In genomic region chr15:77384589-77385359, GRCh38 we compare ENCODE assay signal across 18 cellular contexts. TPM values are rescaled to one million over a fixed set of nuclear protein-coding genes. Genes with fewer than 3 reads are reported as not detected.
DNase-seq lines count a peak whose midpoint lies in the region; ATAC-seq, FAIRE-seq and TF ChIP-seq lines count a peak whose summit lies in the region.
"Had no signal": no experiment of that assay in that cellular context is flagged by ENCODE, and none has a peak within 500 bp of the region (broad histone marks: within the 10 kb centered on the region; RNA-seq: fewer than 3 reads in every experiment).

No MANE protein-coding gene starts in this region.

- no peaks in the 10 kb centered on the region for H3K27me3 ChIP-seq in K562 (ENCODE audit: control insufficient read depth in 2 of 2, insufficient read depth in 2 of 2, low read length in 2 of 2)
- no peaks in the 10 kb centered on the region for H3K27me3 ChIP-seq in neutrophil

- H3K4me3 ChIP-seq in HEK293 (ENCODE audit: low read depth, low read length) (no peak overlapping the region), K562 (no peak overlapping the region), neutrophil (ENCODE audit: low read depth in 1 of 2, low read length in 1 of 2) (no peak overlapping the region)

- no peaks in the 10 kb centered on the region for H3K9me3 Mint-ChIP-seq in activated CD4-positive, alpha-beta memory T cell treated with anti-CD3 and anti-CD28 coated beads, Interleukin-2, amount 10 ng/mL, durations not matched to agents 7 days and 5 days
- H3K9me3 Mint-ChIP-seq in activated CD4-positive, alpha-beta memory T cell treated with anti-CD3 and anti-CD28 coated beads for 36 hours, result no peaks in the 10 kb centered on the region
- H3K9me3 Mint-ChIP-seq: CD4-positive, alpha-beta T cell; H9 had no signal

- no TSS peak for BruUV-seq in K562 (replicated peaks; lab: Mats Ljungman, UMichigan)

- no peaks in the 10 kb centered on the region; the same call in 1 of the 2 replicates for H4K20me1 ChIP-seq in K562 (replicated peaks; ENCODE audit: control insufficient read depth, insufficient read depth, low read length)

- H3K4me3 Mint-ChIP-seq in activated CD4-positive, alpha-beta memory T cell treated with anti-CD3 and anti-CD28 coated beads, Interleukin-2, amount 10 ng/mL, durations not matched to agents 7 days and 5 days, result no peak overlapping the region
- no peak overlapping the region for H3K4me3 Mint-ChIP-seq in activated CD4-positive, alpha-beta memory T cell treated with anti-CD3 and anti-CD28 coated beads for 36 hours
- H3K4me3 Mint-ChIP-seq: CD4-positive, alpha-beta T cell; H9 had no signal

- ATAC-seq in K562 (no peak), GM18858 (IDR thresholded peaks at IDR 0.05; ENCODE audit: unreplicated experiment) (no peak)

- H2AFZ ChIP-seq in K562 (ENCODE audit: low read depth, low read length), result no peak overlapping the region

- no peak overlapping the region for H3K4me2 ChIP-seq in K562 (ENCODE audit: insufficient read depth, low read length)

- no peaks in the 10 kb centered on the region for H3K9me1 ChIP-seq in K562 (ENCODE audit: control insufficient read depth, insufficient read depth, low read length)

- no peak for TF ChIP-seq EP300 in K562 (IDR thresholded peaks at IDR 0.05; ENCODE audit: low read length)

- intact Hi-C loops in activated CD4-positive, alpha-beta memory T cell treated with anti-CD3 and anti-CD28 coated beads for 36 hours (cut with micrococcal nuclease), result no loop called here
- intact Hi-C loops in K562 (cut with micrococcal nuclease), result no loop called here

- peaks cover 55% of the 10 kb centered on the region for H3K79me2 ChIP-seq in K562 (ENCODE audit: control insufficient read depth, insufficient read depth, low read length)

- no peak for TF ChIP-seq POLR2A in K562 (conservative IDR thresholded peaks at IDR 0.05)

- in situ Hi-C loops in K562 (cut with MboI), result no loop called here

- no peak overlapping the region for H3K27ac ChIP-seq in HEK293 (ENCODE audit: extremely low read depth, low read depth, low read length)
- H3K27ac ChIP-seq in K562 (ENCODE audit: extremely low read depth, low read depth, low read length), result no peak overlapping the region
- peak overlapping the region; percentile 37 for H3K27ac ChIP-seq in neutrophil

- H3K4me1 Mint-ChIP-seq in activated CD4-positive, alpha-beta memory T cell treated with anti-CD3 and anti-CD28 coated beads, Interleukin-2, amount 10 ng/mL, durations not matched to agents 7 days and 5 days, result peaks cover 20% of the 10 kb centered on the region
- H3K4me1 Mint-ChIP-seq in activated CD4-positive, alpha-beta memory T cell treated with anti-CD3 and anti-CD28 coated beads for 36 hours (ENCODE audit: low read depth), result peaks cover 7% of the 10 kb centered on the region

- H3K36me3 Mint-ChIP-seq in activated CD4-positive, alpha-beta memory T cell treated with anti-CD3 and anti-CD28 coated beads, Interleukin-2, amount 10 ng/mL, durations not matched to agents 7 days and 5 days (ENCODE audit: low read depth), result peaks cover 2% of the 10 kb centered on the region
- H3K36me3 Mint-ChIP-seq in activated CD4-positive, alpha-beta memory T cell treated with anti-CD3 and anti-CD28 coated beads for 36 hours, result no peaks in the 10 kb centered on the region

- H3K27ac Mint-ChIP-seq in activated CD4-positive, alpha-beta memory T cell treated with anti-CD3 and anti-CD28 coated beads, Interleukin-2, amount 10 ng/mL, durations not matched to agents 7 days and 5 days, result peak overlapping the region; percentile 53
- H3K27ac Mint-ChIP-seq in activated CD4-positive, alpha-beta memory T cell treated with anti-CD3 and anti-CD28 coated beads for 36 hours, result no peak overlapping the region
- H3K27ac Mint-ChIP-seq: CD4-positive, alpha-beta T cell; H9 had no signal

- H3K9ac ChIP-seq in K562 (ENCODE audit: insufficient read depth in 1 of 2, low read depth in 2 of 2, low read length in 2 of 2), result no peak overlapping the region

- no peak for DNase-seq in activated CD4-positive, alpha-beta memory T cell treated with anti-CD3 and anti-CD28 coated beads, Interleukin-2, amount 10 ng/mL, durations not matched to agents 7 days and 5 days
- DNase-seq in activated CD4-positive, alpha-beta memory T cell treated with anti-CD3 and anti-CD28 coated beads for 36 hours, result no peak
- DNase-seq in K562 (ENCODE audit: extremely low read depth in 1 of 4, low spot score in 3 of 4) (no peak), NCI-H345 (lab: John Stamatoyannopoulos, UW) (no peak), SIG-M5 treated with dmso at 0.1 percent for 504 hours (lab: John Stamatoyannopoulos, UW; ENCODE audit: unreplicated experiment) (no peak)
- DNase-seq: Calu3; CD4-positive, alpha-beta T cell; H9; NCI-H1092 treated with DMSO at 0.1 percent for 48 hours; NCI-H146; NCI-H2081; NCI-H510A; NCI-H748 treated with DMSO at 0.1 percent for 48 hours; NK-92 treated with Interleukin-12 subunit alpha and Interleukin-12 subunit beta, amount 100 ng/mL, for 24 hours; SHP77 had no signal

- no peak for TF ChIP-seq RAD21 in K562 (CRISPR knock-in tag; conservative IDR thresholded peaks at IDR 0.05 in 1 of 2, IDR thresholded peaks at IDR 0.05 in 1 of 2)

- no peak for FAIRE-seq in K562 (lab: Jason Lieb, UNC)

- H3K9me3 ChIP-seq in HEK293 (ENCODE audit: control insufficient read depth, insufficient read depth, low read depth, low read length), result no peaks in the 10 kb centered on the region
- H3K9me3 ChIP-seq in K562 (replicated peaks; ENCODE audit: control insufficient read depth, insufficient read depth, low read depth, low read length), result no peaks in the 10 kb centered on the region
- H3K9me3 ChIP-seq in neutrophil, result no peaks in the 10 kb centered on the region

- no peaks in the 10 kb centered on the region for H3K27me3 Mint-ChIP-seq in activated CD4-positive, alpha-beta memory T cell treated with anti-CD3 and anti-CD28 coated beads, Interleukin-2, amount 10 ng/mL, durations not matched to agents 7 days and 5 days
- no peaks in the 10 kb centered on the region for H3K27me3 Mint-ChIP-seq in activated CD4-positive, alpha-beta memory T cell treated with anti-CD3 and anti-CD28 coated beads for 36 hours
- H3K27me3 Mint-ChIP-seq: CD4-positive, alpha-beta T cell had no signal

- POLR2A ChIA-PET in activated CD4-positive, alpha-beta memory T cell treated with anti-CD3 and anti-CD28 coated beads, Interleukin-2, amount 10 ng/mL, durations not matched to agents 7 days and 5 days (lab: Charles Lee), result no interaction called here
- POLR2A ChIA-PET in activated CD4-positive, alpha-beta memory T cell treated with anti-CD3 and anti-CD28 coated beads for 36 hours (lab: Charles Lee), result no interaction called here
- POLR2A ChIA-PET in HEK293 (lab: Yijun Ruan, JAX) (no interaction called here), K562 (lab: Yijun Ruan, JAX) (no interaction called here)

- TF ChIP-seq CTCF in HEK293 (tag by site-specific recombination; IDR thresholded peaks at IDR 0.05), result no peak
- no peak for TF ChIP-seq CTCF in K562 (IDR thresholded peaks at IDR 0.05 in 2 of 3, conservative IDR thresholded peaks at IDR 0.05 in 1 of 3; ENCODE audit: insufficient read depth in 2 of 3, low read depth in 1 of 3, low read length in 3 of 3)
- TF ChIP-seq CTCF in neutrophil (IDR thresholded peaks at IDR 0.05), result no peak

- H3K36me3 ChIP-seq in HEK293 (ENCODE audit: control insufficient read depth in 2 of 2, insufficient read depth in 1 of 2, low read length in 2 of 2) (no peaks in the 10 kb centered on the region; a peak in 1 of 3 replicates), K562 (ENCODE audit: control insufficient read depth, insufficient read depth, low read length) (no peaks in the 10 kb centered on the region), neutrophil (no peaks in the 10 kb centered on the region)

- CTCF ChIA-PET in activated CD4-positive, alpha-beta memory T cell treated with anti-CD3 and anti-CD28 coated beads, Interleukin-2, amount 10 ng/mL, durations not matched to agents 7 days and 5 days (lab: Charles Lee), result no interaction called here
- CTCF ChIA-PET in activated CD4-positive, alpha-beta memory T cell treated with anti-CD3 and anti-CD28 coated beads for 36 hours (lab: Charles Lee), result interaction anchor here (0.6 kb wide), 1 partner anchor 156 kb away, joined by 3 read pairs; no protein-coding TSS in a partner anchor
- CTCF ChIA-PET in HEK293 (lab: Yijun Ruan, JAX) (interaction anchor here (0.6 kb wide), 1 partner anchor 240 kb away, joined by 3 read pairs; no protein-coding TSS in a partner anchor), K562 (lab: Yijun Ruan, JAX; ENCODE audit: low intra/inter-chr PET ratio) (no interaction called here)

- H3K4me1 ChIP-seq in HEK293 (ENCODE audit: control insufficient read depth, insufficient read depth, low read length) (peaks cover 12% of the 10 kb centered on the region), K562 (replicated peaks in 1 of 2; ENCODE audit: control insufficient read depth in 2 of 2, insufficient read depth in 2 of 2, low read length in 2 of 2) (0 out of 5 replicates have a peak, but pooled peaks cover 0 to 3% of the 10 kb centered on the region in 2 experiments), neutrophil (ENCODE audit: control insufficient read depth in 1 of 2, insufficient read depth in 1 of 2, low read depth in 1 of 2, low read length in 1 of 2) (peaks cover 26 to 44% of the 10 kb centered on the region in 2 experiments)

RNA-seq across cellular contexts. Expression of gene PEAK1, which starts 35.1 kb away (rescaled TPM):
- 10 to 100 TPM; 20.8 to 23.6 TPM for total RNA-seq in activated CD4-positive, alpha-beta memory T cell treated with anti-CD3 and anti-CD28 coated beads, Interleukin-2, amount 10 ng/mL, durations not matched to agents 7 days and 5 days
- total RNA-seq in activated CD4-positive, alpha-beta memory T cell treated with anti-CD3 and anti-CD28 coated beads for 36 hours, result 10 to 100 TPM; 15.6 to 18.3 TPM
- total RNA-seq in K562 (2011; cell fraction: chromatin; rRNA removed; ENCODE audit: low replicate concordance), result 20.6 and 63.9 TPM in 2 replicates
- total RNA-seq in K562 (2011; cell fraction: nucleolus; rRNA removed), result 14.5 and 18.3 TPM in 2 replicates
- 21.4 and 26.1 TPM in 2 replicates for total RNA-seq in K562 (2011; cell fraction: nucleoplasm; rRNA removed)
- total RNA-seq in K562 (2014; rRNA removed) (10.8 and 11.8 TPM in 2 replicates), K562 (2014; rRNA removed; fragmentation: Illumina TruSeq; extraction: Trizol) (15.9 and 16.7 TPM in 2 replicates), K562 (2015; rRNA removed; fragmentation: Illumina TruSeq; extraction: Trizol) (12.9 and 16.3 TPM in 2 replicates), K562 (2021) (21.6 and 22.4 TPM in 2 replicates)
- polyA plus RNA-seq in K562 (2011; rRNA removed) (10.7 and 13.3 TPM in 2 replicates), K562 (2014; fragmentation: Illumina TruSeq; extraction: Trizol) (12.4 and 14.9 TPM in 2 replicates), K562 (2014; fragmentation: Nextera tagmentation; extraction: Ambion mirVana) (1 to 10 TPM in 1 of 2 experiments, under 1 TPM in 1; 0.99 to 1.4 TPM), K562 (2014; rRNA removed) (6.9 and 9.2 TPM in 2 replicates)
- polyA plus RNA-seq in K562 (2011; cell fraction: cytosol; rRNA removed), result 5.1 and 7.8 TPM in 2 replicates
- polyA plus RNA-seq in K562 (2011; cell fraction: nucleus; rRNA removed), result 16.4 and 24.9 TPM in 2 replicates
- 9.7 and 10.6 TPM in 2 replicates for polyA plus RNA-seq in K562 (2012)
- polyA minus RNA-seq in K562 (2011; rRNA and poly(A)+ RNA removed), result 23.6 and 26.8 TPM in 2 replicates
- polyA minus RNA-seq in K562 (2011; cell fraction: cytosol; rRNA and poly(A)+ RNA removed), result 15.6 and 16.8 TPM in 2 replicates
- polyA minus RNA-seq in K562 (2011; cell fraction: nucleus; rRNA and poly(A)+ RNA removed), result 18.3 and 24.5 TPM in 2 replicates

RNA-seq across cellular contexts. Expression of gene HMG20A, which starts 35.9 kb away (rescaled TPM):
- total RNA-seq in activated CD4-positive, alpha-beta memory T cell treated with anti-CD3 and anti-CD28 coated beads, Interleukin-2, amount 10 ng/mL, durations not matched to agents 7 days and 5 days, result 10 to 100 TPM; 44.0 to 45.1 TPM
- 10 to 100 TPM; 34.8 to 41.5 TPM for total RNA-seq in activated CD4-positive, alpha-beta memory T cell treated with anti-CD3 and anti-CD28 coated beads for 36 hours
- total RNA-seq in K562 (2011; cell fraction: chromatin; rRNA removed; ENCODE audit: low replicate concordance), result 42.4 and 74.4 TPM in 2 replicates
- 25.0 and 27.0 TPM in 2 replicates for total RNA-seq in K562 (2011; cell fraction: nucleolus; rRNA removed)
- 43.0 and 73.1 TPM in 2 replicates for total RNA-seq in K562 (2011; cell fraction: nucleoplasm; rRNA removed)
- total RNA-seq in K562 (2014; rRNA removed) (31.8 and 31.9 TPM in 2 replicates), K562 (2014; rRNA removed; fragmentation: Illumina TruSeq; extraction: Trizol) (38.9 and 45.5 TPM in 2 replicates), K562 (2015; rRNA removed; fragmentation: Illumina TruSeq; extraction: Trizol) (31.6 and 34.7 TPM in 2 replicates), K562 (2021) (32.9 and 42.5 TPM in 2 replicates)
- polyA plus RNA-seq in K562 (2011; rRNA removed) (61.3 and 68.1 TPM in 2 replicates), K562 (2014; fragmentation: Illumina TruSeq; extraction: Trizol) (54.9 and 61.0 TPM in 2 replicates), K562 (2014; fragmentation: Nextera tagmentation; extraction: Ambion mirVana) (10 to 100 TPM; 25.0 to 42.0 TPM), K562 (2014; rRNA removed) (30.3 and 34.3 TPM in 2 replicates)
- 39.1 and 57.2 TPM in 2 replicates for polyA plus RNA-seq in K562 (2011; cell fraction: cytosol; rRNA removed)
- 35.2 and 41.2 TPM in 2 replicates for polyA plus RNA-seq in K562 (2011; cell fraction: nucleus; rRNA removed)
- polyA plus RNA-seq in K562 (2012), result 26.1 and 27.5 TPM in 2 replicates
- 89.8 and 102 TPM in 2 replicates for polyA minus RNA-seq in K562 (2011; rRNA and poly(A)+ RNA removed)
- polyA minus RNA-seq in K562 (2011; cell fraction: cytosol; rRNA and poly(A)+ RNA removed), result 33.9 and 45.7 TPM in 2 replicates
- polyA minus RNA-seq in K562 (2011; cell fraction: nucleus; rRNA and poly(A)+ RNA removed), result 23.6 and 36.2 TPM in 2 replicates

Comparison
In these comparisons a context has a peak if more than half of its experiments do, and no peak if none do; other contexts are left out.
1. CTCF ChIA-PET loops: an anchor here in activated CD4-positive, alpha-beta memory T cell treated with anti-CD3 and anti-CD28 coated beads for 36 hours (0.6 kb wide) and HEK293 (0.6 kb wide); none called in activated CD4-positive, alpha-beta memory T cell treated with anti-CD3 and anti-CD28 coated beads, Interleukin-2, amount 10 ng/mL, durations not matched to agents 7 days and 5 days and K562.